8 cellular contexts compared by ENCODE assay signal in the genomic region with DNA sequence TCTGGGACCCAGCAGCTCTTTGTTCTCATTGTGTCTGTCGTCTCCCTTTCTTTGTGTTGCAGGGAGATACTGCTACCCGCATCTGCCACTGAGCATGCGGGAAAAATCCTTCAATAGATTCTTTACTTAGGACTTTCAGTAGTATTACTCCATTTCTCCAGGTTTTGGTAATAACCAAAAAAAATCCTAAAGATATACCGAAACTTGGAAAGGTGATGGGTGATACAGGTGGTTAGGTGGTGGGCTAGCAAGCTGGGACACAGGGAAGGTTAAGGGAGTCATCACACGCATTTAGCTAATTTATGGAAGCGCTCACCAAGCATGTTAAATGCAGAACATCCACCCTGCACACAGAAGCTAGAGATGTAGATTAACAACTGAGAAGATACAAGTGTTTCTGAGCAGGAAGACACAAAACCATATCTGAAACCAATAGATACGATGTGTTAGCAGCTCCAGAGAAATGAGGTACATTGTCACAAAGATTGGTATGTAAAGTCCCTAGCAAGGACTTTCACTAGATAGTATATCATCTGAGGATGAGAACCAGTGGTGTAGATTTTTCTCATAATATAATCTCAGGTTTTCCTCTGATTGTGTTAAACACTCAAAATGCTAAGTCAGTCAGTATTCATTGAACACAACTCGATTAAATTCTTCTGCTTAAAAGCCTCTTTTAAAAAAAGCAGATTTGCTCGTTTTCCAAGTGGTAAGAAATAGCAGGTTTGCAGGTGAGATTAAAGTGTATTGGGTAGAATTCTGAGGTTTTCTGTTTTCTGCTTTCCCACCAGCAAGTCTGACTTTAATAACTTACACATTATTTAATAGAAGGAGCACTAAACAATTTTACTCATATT.
DNase-seq lines count a peak whose midpoint lies in the region; ATAC-seq and TF ChIP-seq lines count a peak whose summit lies in the region.

No MANE protein-coding gene starts in this region.

- no peak for ATAC-seq in HG02840 (IDR thresholded peaks at IDR 0.05; ENCODE audit: low FRiP score, unreplicated experiment)

- in situ Hi-C loops in GM13977 (cut with MboI; ENCODE audit: low pct_unique_long_range_greater_than_20kb, low sequenced_read_pairs, unreplicated experiment): no loop called here

- TF ChIP-seq CTCF in GM13977 (IDR thresholded peaks at IDR 0.05; ENCODE audit: extremely low read depth, insufficient read depth, missing control alignments) (no peak), parathyroid adenoma (IDR thresholded peaks at IDR 0.05) (no peak)

- H3K79me2 ChIP-seq in parathyroid adenoma: no peaks in the 10 kb centered on the region

- H3K27ac ChIP-seq in parathyroid adenoma: peak overlapping the region; percentile 75

- H3K27me3 ChIP-seq in parathyroid adenoma (ENCODE audit: control insufficient read depth, insufficient read depth, low read length): no peaks in the 10 kb centered on the region

- no peak overlapping the region for H3K9ac ChIP-seq in parathyroid adenoma

- H2AFZ ChIP-seq in parathyroid adenoma: peak overlapping the region; percentile 88

- peak overlapping the region; percentile 99 for H3K4me2 ChIP-seq in parathyroid adenoma (ENCODE audit: low read length)

- no peaks in the 10 kb centered on the region for H3K9me3 ChIP-seq in parathyroid adenoma (ENCODE audit: control insufficient read depth, low read length)

- peaks cover 3% of the 10 kb centered on the region for H3K4me1 ChIP-seq in parathyroid adenoma

- H3K4me3 ChIP-seq in parathyroid adenoma (ENCODE audit: low read depth, low read length): peak overlapping the region; percentile 83

- DNase-seq in GM13977 (ENCODE audit: low spot score) (peak; percentile 34), NCI-H1048 (lab: John Stamatoyannopoulos, UW) (peak; percentile 16), cerebellar cortex (ENCODE audit: low spot score) (peak; percentile 82), AG20443 (ENCODE audit: low spot score) (no peak), RKO (ENCODE audit: low spot score) (no peak)
- DNase-seq in stimulated activated CD4-positive, alpha-beta T cell treated with anti-CD3 and anti-CD28 coated beads, Interleukin-4, amount 100 ng/mL, for 1 hour: no peak

- no peaks in the 10 kb centered on the region for H3K36me3 ChIP-seq in parathyroid adenoma (ENCODE audit: control insufficient read depth, insufficient read depth, low read length)

Comparison
In these comparisons a context has a peak if more than half of its experiments do, and no peak if none do; other contexts are left out.
1. DNase-seq: peak in GM13977 (single experiment), NCI-H1048 (single experiment) and cerebellar cortex (single experiment); none in stimulated activated CD4-positive, alpha-beta T cell treated with anti-CD3 and anti-CD28 coated beads, Interleukin-4, amount 100 ng/mL, for 1 hour (single experiment), AG20443 (single experiment) and RKO (single experiment).